9 cellular contexts compared by ENCODE assay signal in the genomic region with DNA sequence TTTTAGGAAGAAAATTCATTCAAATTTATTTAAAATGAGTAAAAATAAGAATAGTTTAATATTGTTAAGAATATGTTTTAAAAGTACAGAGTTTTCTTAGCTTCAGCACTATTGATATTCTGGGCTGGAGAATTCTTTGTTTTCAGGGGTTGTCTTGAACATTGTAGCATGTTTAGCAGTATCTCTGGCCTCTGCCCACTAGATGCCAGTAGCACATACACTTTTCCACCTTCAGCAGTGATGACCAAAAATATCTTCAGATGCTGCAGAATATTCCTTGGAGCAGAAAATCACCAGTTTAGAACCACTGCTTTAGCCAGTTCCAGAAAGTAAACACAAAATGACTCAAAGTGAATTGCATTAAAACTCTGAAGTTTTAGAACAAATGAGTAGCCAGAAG. TPM values are rescaled to one million over a fixed set of nuclear protein-coding genes. Genes with fewer than 3 reads are reported as not detected.
DNase-seq lines count a peak whose midpoint lies in the region; TF ChIP-seq lines count a peak whose summit lies in the region.
"Had no signal": no experiment of that assay in that cellular context is flagged by ENCODE, and none has a peak within 500 bp of the region (broad histone marks: within the 10 kb centered on the region; RNA-seq: fewer than 3 reads in every experiment).

No MANE protein-coding gene starts in this region.

- H3K9ac ChIP-seq in OCI-LY1 (ENCODE audit: low read length): no peak overlapping the region
- no peak overlapping the region for H3K9ac ChIP-seq in fibroblast of lung (ENCODE audit: insufficient read depth, low read length)
- H3K9ac ChIP-seq: KMS-11 had no signal

- H3F3A ChIP-seq in OCI-LY1 (ENCODE audit: insufficient read depth, low read length): no peaks in the 10 kb centered on the region

- H3K9me2 ChIP-seq in OCI-LY1 (ENCODE audit: low read depth, low read length): no peaks in the 10 kb centered on the region

- no peaks in the 10 kb centered on the region for H3K9me3 ChIP-seq in OCI-LY1 (ENCODE audit: low read length)
- no peaks in the 10 kb centered on the region for H3K9me3 ChIP-seq in fibroblast of lung (ENCODE audit: control insufficient read depth, insufficient read depth, low read depth, low read length)

- TF ChIP-seq CTCF in OCI-LY1 (IDR thresholded peaks at IDR 0.05; ENCODE audit: low read length): peak; percentile 39
- TF ChIP-seq CTCF in fibroblast of lung (conservative IDR thresholded peaks at IDR 0.05 in 1 of 2, IDR thresholded peaks at IDR 0.05 in 1 of 2; ENCODE audit: low read depth in 1 of 2, low read length in 2 of 2): peak; percentile 41 to 45

- H4K20me1 ChIP-seq in OCI-LY1 (ENCODE audit: insufficient read depth, low read length) (no peaks in the 10 kb centered on the region), fibroblast of lung (ENCODE audit: control insufficient read depth, extremely low read depth, insufficient read depth, low read length) (no peaks in the 10 kb centered on the region)

- no peaks in the 10 kb centered on the region for H3K79me2 ChIP-seq in OCI-LY1 (ENCODE audit: insufficient read depth, low read length)
- no peaks in the 10 kb centered on the region for H3K79me2 ChIP-seq in fibroblast of lung (ENCODE audit: control insufficient read depth, insufficient read depth, low read length)

- H3K27me3 ChIP-seq in OCI-LY1 (ENCODE audit: insufficient read depth, low read length): no peaks in the 10 kb centered on the region
- no peaks in the 10 kb centered on the region for H3K27me3 ChIP-seq in fibroblast of lung (ENCODE audit: control insufficient read depth, insufficient read depth, low read length)

- H3K36me3 ChIP-seq in OCI-LY1 (ENCODE audit: insufficient read depth, low read length) (no peaks in the 10 kb centered on the region), fibroblast of lung (ENCODE audit: control insufficient read depth, insufficient read depth, low read length) (no peaks in the 10 kb centered on the region)

- no peak overlapping the region for H3K27ac ChIP-seq in OCI-LY1 (ENCODE audit: low read depth, low read length, poor library complexity, severe bottlenecking)
- no peak overlapping the region for H3K27ac ChIP-seq in fibroblast of lung (ENCODE audit: insufficient read depth, low read length)
- H3K27ac ChIP-seq: KMS-11 had no signal

- no peak overlapping the region for H3K4me2 ChIP-seq in OCI-LY1 (ENCODE audit: low read length)
- no peak overlapping the region for H3K4me2 ChIP-seq in fibroblast of lung (ENCODE audit: extremely low read depth, insufficient read depth, low read length)
- H3K4me2 ChIP-seq: KMS-11 had no signal

- H3K4me1 ChIP-seq in OCI-LY1 (ENCODE audit: insufficient read depth, low read length, severe bottlenecking) (no peaks in the 10 kb centered on the region), fibroblast of lung (ENCODE audit: control insufficient read depth, extremely low read depth, insufficient read depth, low read length) (no peaks in the 10 kb centered on the region)

- H3K4me3 ChIP-seq in OCI-LY1 (ENCODE audit: low read depth, low read length, poor library complexity, severe bottlenecking): no peak overlapping the region
- H3K4me3 ChIP-seq in fibroblast of lung (replicated peaks in 1 of 4; ENCODE audit: control extremely low read depth in 1 of 4, insufficient read depth in 1 of 4, low read depth in 3 of 4, low read length in 4 of 4): no peak overlapping the region

- peak; percentile 5 for DNase-seq in NCI-H2171 treated with DMSO at 0.1 percent for 48 hours (lab: John Stamatoyannopoulos, UW)
- DNase-seq in NCI-H2171 (lab: John Stamatoyannopoulos, UW): no peak
- peak; percentile 17 to 24 for DNase-seq in fibroblast of lung (ENCODE audit: low read depth in 2 of 2)
- DNase-seq in renal cortical epithelial cell (ENCODE audit: low read depth): peak; percentile 23
- DNase-seq in NCI-H510A (lab: John Stamatoyannopoulos, UW): no peak
- DNase-seq in NCI-H524 treated with DMSO at 0.1 percent for 48 hours (lab: John Stamatoyannopoulos, UW): no peak
- DNase-seq in mucosa of gallbladder (ENCODE audit: low spot score): no peak

- H2AFZ ChIP-seq in OCI-LY1 (ENCODE audit: low read length): no peak overlapping the region
- H2AFZ ChIP-seq in fibroblast of lung (ENCODE audit: low read length): no peak overlapping the region

RNA-seq across cellular contexts. Expression of a gene that starts 19.4 kb away (rescaled TPM):
- 8.7 and 9.2 TPM in 2 replicates for total RNA-seq in fibroblast of lung
- 1.9 and 2.7 TPM in 2 replicates for polyA plus RNA-seq in fibroblast of lung
- polyA plus RNA-seq in fibroblast of lung (2012): 7.0 and 7.5 TPM in 2 replicates
- 0.63 and 2.0 TPM in 2 replicates for polyA minus RNA-seq in fibroblast of lung (ENCODE audit: low replicate concordance)
- 7.7 and 16.3 TPM in 2 replicates for total RNA-seq in renal cortical epithelial cell
- total RNA-seq in mucosa of gallbladder: 9.5 TPM

Comparison
In these comparisons a context has a peak if more than half of its experiments do, and no peak if none do; other contexts are left out.
1. DNase-seq: peak in NCI-H2171 treated with DMSO at 0.1 percent for 48 hours (single experiment), fibroblast of lung (2 of 2) and renal cortical epithelial cell (single experiment); none in NCI-H2171 (single experiment), NCI-H510A (single experiment), NCI-H524 treated with DMSO at 0.1 percent for 48 hours (single experiment) and mucosa of gallbladder (single experiment).